In genomic region chr17:69503711-69504110, GRCh38 we compare ENCODE assay signal across 12 cellular contexts.
DNase-seq lines count a peak whose midpoint lies in the region; ATAC-seq and TF ChIP-seq lines count a peak whose summit lies in the region.
"Had no signal": no experiment of that assay in that cellular context is flagged by ENCODE, and none has a peak within 500 bp of the region (broad histone marks: within the 10 kb centered on the region; RNA-seq: fewer than 3 reads in every experiment).

No MANE protein-coding gene starts in this region.

- TF ChIP-seq POLR2A in vagina (IDR thresholded peaks at IDR 0.05): no peak

- H3K4me1 Mint-ChIP-seq in activated T-cell treated with anti-CD3 and anti-CD28 coated beads, Interleukin-2, amount 50 U/mL, for 72 hours (ENCODE audit: low read depth): peaks cover 8% of the 10 kb centered on the region
- peaks cover 27% of the 10 kb centered on the region for H3K4me1 Mint-ChIP-seq in activated T-cell treated with anti-CD3 and anti-CD28 coated beads, Interleukin-2, amount 50 U/mL, for 24 hours (ENCODE audit: low read depth)
- H3K4me1 Mint-ChIP-seq in stimulated activated naive B cell treated with anti-CD40 and anti-IgM and Interleukin-4, amounts not matched to agents 10 μg/mL and 1 μg/mL and 100 μg/mL, for 72 hours: peaks cover 26 to 47% of the 10 kb centered on the region in 2 donors

- peaks cover 0 to under 1% of the 10 kb centered on the region in 2 donors for H3K36me3 Mint-ChIP-seq in activated T-cell treated with anti-CD3 and anti-CD28 coated beads, Interleukin-2, amount 50 U/mL, for 72 hours (ENCODE audit: insufficient read depth in 2 of 2)
- peaks cover 12% of the 10 kb centered on the region for H3K36me3 Mint-ChIP-seq in activated T-cell treated with anti-CD3 and anti-CD28 coated beads, Interleukin-2, amount 50 U/mL, for 24 hours (ENCODE audit: low read depth)
- H3K36me3 Mint-ChIP-seq in stimulated activated naive B cell treated with anti-CD40 and anti-IgM and Interleukin-4, amounts not matched to agents 10 μg/mL and 1 μg/mL and 100 μg/mL, for 72 hours: peaks cover 5% of the 10 kb centered on the region in 2 donors

- no peak for TF ChIP-seq CTCF in vagina (IDR thresholded peaks at IDR 0.05)

- H3K4me3 ChIP-seq in vagina: no peak overlapping the region
- H3K4me3 ChIP-seq: neural progenitor cell had no signal

- no peak for DNase-seq in activated T-cell treated with anti-CD3 and anti-CD28 coated beads, Interleukin-2, amount 50 U/mL, for 72 hours
- DNase-seq in activated T-cell treated with anti-CD3 and anti-CD28 coated beads, Interleukin-2, amount 50 U/mL, for 24 hours: no peak
- DNase-seq in stimulated activated naive B cell treated with anti-CD40 and anti-IgM and Interleukin-4, amounts not matched to agents 10 μg/mL and 1 μg/mL and 100 μg/mL, for 72 hours: peak; percentile 58
- no peak for DNase-seq in NCI-H446 (lab: John Stamatoyannopoulos, UW)
- no peak for DNase-seq in kidney glomerular epithelial cell (lab: John Stamatoyannopoulos, UW)
- no peak for DNase-seq in vagina (ENCODE audit: extremely low spot score in 2 of 2)
- DNase-seq: hypothalamus, Peyer's patch had no signal

- peak overlapping the region; percentile 41 for H3K27ac Mint-ChIP-seq in activated T-cell treated with anti-CD3 and anti-CD28 coated beads, Interleukin-2, amount 50 U/mL, for 72 hours
- H3K27ac Mint-ChIP-seq in activated T-cell treated with anti-CD3 and anti-CD28 coated beads, Interleukin-2, amount 50 U/mL, for 24 hours: no peak overlapping the region
- peak overlapping the region; percentile 92 for H3K27ac Mint-ChIP-seq in stimulated activated naive B cell treated with anti-CD40 and anti-IgM and Interleukin-4, amounts not matched to agents 10 μg/mL and 1 μg/mL and 100 μg/mL, for 72 hours
- H3K27ac Mint-ChIP-seq: neural progenitor cell had no signal

- no peaks in the 10 kb centered on the region for H3K9me3 ChIP-seq in vagina
- H3K9me3 ChIP-seq: Peyer's patch had no signal

- H3K36me3 ChIP-seq in vagina: no peaks in the 10 kb centered on the region
- H3K36me3 ChIP-seq: neural progenitor cell, Peyer's patch had no signal

- intact Hi-C loops in vagina (cut with DNase I): no loop called here

- H3K9me3 Mint-ChIP-seq in activated T-cell treated with anti-CD3 and anti-CD28 coated beads, Interleukin-2, amount 50 U/mL, for 72 hours: no peaks in the 10 kb centered on the region
- H3K9me3 Mint-ChIP-seq in activated T-cell treated with anti-CD3 and anti-CD28 coated beads, Interleukin-2, amount 50 U/mL, for 24 hours: no peaks in the 10 kb centered on the region
- H3K9me3 Mint-ChIP-seq in stimulated activated naive B cell treated with anti-CD40 and anti-IgM and Interleukin-4, amounts not matched to agents 10 μg/mL and 1 μg/mL and 100 μg/mL, for 72 hours: no peaks in the 10 kb centered on the region
- H3K9me3 Mint-ChIP-seq: neural progenitor cell had no signal

- H3K27me3 ChIP-seq in vagina: no peaks in the 10 kb centered on the region
- H3K27me3 ChIP-seq: neural progenitor cell, Peyer's patch had no signal

- H3K4me3 Mint-ChIP-seq in activated T-cell treated with anti-CD3 and anti-CD28 coated beads, Interleukin-2, amount 50 U/mL, for 72 hours: no peak overlapping the region
- H3K4me3 Mint-ChIP-seq in activated T-cell treated with anti-CD3 and anti-CD28 coated beads, Interleukin-2, amount 50 U/mL, for 24 hours: no peak overlapping the region
- H3K4me3 Mint-ChIP-seq in stimulated activated naive B cell treated with anti-CD40 and anti-IgM and Interleukin-4, amounts not matched to agents 10 μg/mL and 1 μg/mL and 100 μg/mL, for 72 hours: peak overlapping the region; percentile 50 to 69
- H3K4me3 Mint-ChIP-seq: neural progenitor cell had no signal

- peaks cover 23% of the 10 kb centered on the region for H3K4me1 ChIP-seq in vagina

- H3K27me3 Mint-ChIP-seq in activated T-cell treated with anti-CD3 and anti-CD28 coated beads, Interleukin-2, amount 50 U/mL, for 72 hours (ENCODE audit: low read depth): no peaks in the 10 kb centered on the region
- H3K27me3 Mint-ChIP-seq in activated T-cell treated with anti-CD3 and anti-CD28 coated beads, Interleukin-2, amount 50 U/mL, for 24 hours: no peaks in the 10 kb centered on the region
- H3K27me3 Mint-ChIP-seq in stimulated activated naive B cell treated with anti-CD40 and anti-IgM and Interleukin-4, amounts not matched to agents 10 μg/mL and 1 μg/mL and 100 μg/mL, for 72 hours: no peaks in the 10 kb centered on the region

- no peak overlapping the region for H3K27ac ChIP-seq in vagina
- H3K27ac ChIP-seq: KMS-11, neural progenitor cell, Peyer's patch had no signal

- no peak for ATAC-seq in activated T-cell treated with anti-CD3 and anti-CD28 coated beads, Interleukin-2, amount 50 U/mL, for 72 hours (replicated peaks in 1 of 2)
- ATAC-seq in HG02623 (IDR thresholded peaks at IDR 0.05; ENCODE audit: unreplicated experiment): peak; percentile 80
- ATAC-seq in HG03521 (IDR thresholded peaks at IDR 0.05; ENCODE audit: unreplicated experiment): peak; percentile 88
- ATAC-seq in stimulated activated naive B cell treated with anti-CD40 and anti-IgM and Interleukin-4, amounts not matched to agents 10 μg/mL and 1 μg/mL and 100 μg/mL, for 72 hours (replicated peaks): peak; percentile 89 to 94

Comparison
In these comparisons a context has a peak if more than half of its experiments do, and no peak if none do; other contexts are left out.
1. ATAC-seq: peak in HG02623 (single experiment), HG03521 (single experiment) and stimulated activated naive B cell treated with anti-CD40 and anti-IgM and Interleukin-4, amounts not matched to agents 10 μg/mL and 1 μg/mL and 100 μg/mL, for 72 hours (2 of 2); none in activated T-cell treated with anti-CD3 and anti-CD28 coated beads, Interleukin-2, amount 50 U/mL, for 72 hours (0 of 2).
2. H3K4me3 Mint-ChIP-seq: peak in stimulated activated naive B cell treated with anti-CD40 and anti-IgM and Interleukin-4, amounts not matched to agents 10 μg/mL and 1 μg/mL and 100 μg/mL, for 72 hours (2 of 2); none in activated T-cell treated with anti-CD3 and anti-CD28 coated beads, Interleukin-2, amount 50 U/mL, for 72 hours (0 of 2) and activated T-cell treated with anti-CD3 and anti-CD28 coated beads, Interleukin-2, amount 50 U/mL, for 24 hours (single experiment).